Comparison of ENCODE assay signal across 8 cellular contexts in genomic region chr19:2602391-2603181, GRCh38.
DNase-seq lines count a peak whose midpoint lies in the region; ATAC-seq and FAIRE-seq lines count a peak whose summit lies in the region.

No MANE protein-coding gene starts in this region.

- H3K27ac ChIP-seq in SJSA1: 0 out of 2 replicates have a peak overlapping the region, but pooled peaks have one; percentile 26

- H3K4me1 ChIP-seq in SJSA1 (replicated peaks) (peaks cover 33% of the 10 kb centered on the region), neuron (ENCODE audit: insufficient read depth, low read length) (peaks cover 13% of the 10 kb centered on the region)

- H3K36me3 ChIP-seq in SJSA1 (no peaks in the 10 kb centered on the region), neuron (ENCODE audit: insufficient read depth, low read length) (no peaks in the 10 kb centered on the region)

- H3K4me3 ChIP-seq in SJSA1 (peak overlapping the region; percentile 16), neuron (ENCODE audit: low read length) (peak overlapping the region; percentile 27)

- peak; percentile 82 for DNase-seq in AG08396 (ENCODE audit: low spot score)
- peak; percentile 64 to 79 for DNase-seq in SJSA1 (ENCODE audit: low read depth in 1 of 2, low spot score in 2 of 2)
- peak; percentile 31 to 56 for DNase-seq in frontal cortex (ENCODE audit: low spot score in 2 of 2)
- no peak for DNase-seq in HPDE6-E6E7 (ENCODE audit: extremely low spot score)
- no peak for DNase-seq in NCI-H2107 treated with DMSO at 0.1 percent for 48 hours (lab: John Stamatoyannopoulos, UW; ENCODE audit: unreplicated experiment)

- peak overlapping the region; percentile 48 for H2AFZ ChIP-seq in neuron (ENCODE audit: low read depth, low read length)

- no peak for ATAC-seq in GM19463 (IDR thresholded peaks at IDR 0.05; ENCODE audit: unreplicated experiment)
- ATAC-seq in HG03457 (IDR thresholded peaks at IDR 0.05; ENCODE audit: unreplicated experiment): no peak

- H3K27me3 ChIP-seq in SJSA1 (replicated peaks) (no peaks in the 10 kb centered on the region), neuron (ENCODE audit: insufficient read depth, low read length) (peaks cover 3% of the 10 kb centered on the region)

- no peak for FAIRE-seq in frontal cortex (lab: Jason Lieb, UNC)

- no peaks in the 10 kb centered on the region for H3K9me3 ChIP-seq in SJSA1 (replicated peaks)
- H3K9me3 ChIP-seq in neuron (ENCODE audit: low read length): no peaks in the 10 kb centered on the region

Comparison
In these comparisons a context has a peak if more than half of its experiments do, and no peak if none do; other contexts are left out.
1. DNase-seq: peak in AG08396 (single experiment), SJSA1 (2 of 2) and frontal cortex (2 of 2); none in HPDE6-E6E7 (single experiment) and NCI-H2107 treated with DMSO at 0.1 percent for 48 hours (single experiment).